ENCODE assay signal across 11 cellular contexts in the genomic region with DNA sequence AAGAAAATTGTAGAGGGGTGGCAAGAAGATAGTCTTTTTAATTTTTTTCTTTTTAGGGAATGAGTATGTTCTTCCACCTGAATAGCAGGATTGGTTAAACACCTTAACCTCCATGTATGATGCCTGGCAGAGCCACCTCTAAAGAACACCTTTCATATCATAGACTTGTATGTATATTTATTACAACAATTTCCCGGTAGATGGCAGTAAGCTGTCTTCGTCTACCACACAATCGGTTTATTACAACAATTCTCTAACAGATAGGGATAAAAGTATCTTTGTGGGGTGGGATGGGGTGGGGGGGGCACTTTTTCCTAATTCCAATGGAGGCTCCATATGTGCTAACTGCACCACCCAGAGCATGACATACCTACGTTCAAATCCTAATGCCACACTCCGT.
A peak's percentile ranks its signal among the peaks of the same experiment; 100 is the strongest.
DNase-seq lines count a peak whose midpoint lies in the region; ATAC-seq, FAIRE-seq and TF ChIP-seq lines count a peak whose summit lies in the region.
"Had no signal": no experiment of that assay in that cellular context is flagged by ENCODE, and none has a peak within 500 bp of the region (broad histone marks: within the 10 kb centered on the region; RNA-seq: fewer than 3 reads in every experiment).

No MANE protein-coding gene starts in this region.

- H3K4me3 ChIP-seq in kidney (ENCODE audit: low read length in 2 of 2) (no peak overlapping the region), heart left ventricle (no peak overlapping the region)

- ATAC-seq in heart left ventricle, result no peak
- ATAC-seq: activated CD4-positive, alpha-beta T cell treated with anti-CD3 and anti-CD28 coated beads for 36 hours; T-cell had no signal

- 76 to 89% (median 88%) methylated on average over 5 of the region's 5 CpGs for WGBS in heart left ventricle, 4 donors

- H3K36me3 ChIP-seq in kidney (ENCODE audit: control insufficient read depth in 1 of 2, insufficient read depth in 2 of 2, low read length in 2 of 2), result no peaks in the 10 kb centered on the region
- no peaks in the 10 kb centered on the region for H3K36me3 ChIP-seq in heart left ventricle

- H3K27me3 ChIP-seq in heart left ventricle, result no peaks in the 10 kb centered on the region

- intact Hi-C loops in kidney (cut with DNase I), result no loop called here
- intact Hi-C loops in heart left ventricle (cut with DNase I), result loop anchor here in 1 of 10 donors (10.0 kb wide), 1 partner anchor 682 kb away; no protein-coding TSS in a partner anchor

- TF ChIP-seq POLR2A in heart left ventricle (IDR thresholded peaks at IDR 0.05), result no peak

- H3K27ac ChIP-seq in VCaP, result no peak overlapping the region
- H3K27ac ChIP-seq in kidney (ENCODE audit: low read depth in 2 of 2, low read length in 2 of 2), result no peak overlapping the region
- H3K27ac ChIP-seq in heart left ventricle, result no peak overlapping the region

- peaks cover 0 to 2% of the 10 kb centered on the region in 2 donors for H3K4me1 ChIP-seq in kidney (ENCODE audit: control insufficient read depth in 1 of 2, insufficient read depth in 1 of 2, low read depth in 1 of 2, low read length in 2 of 2)
- H3K4me1 ChIP-seq in heart left ventricle, result peaks cover 0 to 11% (median 0%) of the 10 kb centered on the region in 12 donors

- H3K9me3 ChIP-seq in kidney (ENCODE audit: control insufficient read depth in 1 of 2, low read length in 2 of 2), result no peaks in the 10 kb centered on the region
- no peaks in the 10 kb centered on the region for H3K9me3 ChIP-seq in heart left ventricle

- peak; percentile 70 for TF ChIP-seq CTCF in VCaP (conservative IDR thresholded peaks at IDR 0.05)
- TF ChIP-seq CTCF in kidney (IDR thresholded peaks at IDR 0.05; ENCODE audit: borderline replicate concordance, extremely low read depth, insufficient read depth), result no peak
- TF ChIP-seq CTCF in heart left ventricle (IDR thresholded peaks at IDR 0.05), result peak in 1 of 12 donors; percentile 14

- no peak for FAIRE-seq in kidney (lab: Jason Lieb, UNC)

- DNase-seq in D341Med (ENCODE audit: low spot score), result peak; percentile 47
- DNase-seq in Kasumi-1 (lab: John Stamatoyannopoulos, UW), result peak; percentile 2 to 26
- peak; percentile 41 for DNase-seq in midbrain (lab: John Stamatoyannopoulos, UW)
- DNase-seq in kidney, result no peak
- DNase-seq in heart left ventricle, result no peak
- no peak for DNase-seq in iPS-NIHi7 (ENCODE audit: extremely low spot score)
- DNase-seq: activated CD4-positive, alpha-beta T cell treated with anti-CD3 and anti-CD28 coated beads for 36 hours; activated T-cell treated with anti-CD3 and anti-CD28 coated beads, Interleukin-2, amount 50 U/mL, for 24 hours; NCI-H1694 treated with DMSO at 0.1 percent for 48 hours; T-cell had no signal

- no peak overlapping the region for H3K9ac ChIP-seq in kidney (ENCODE audit: low read length in 2 of 2)

Comparison
In these comparisons a context has a peak if more than half of its experiments do, and no peak if none do; other contexts are left out.
1. DNase-seq: peak in D341Med (single experiment), Kasumi-1 (2 of 2) and midbrain (single experiment); none in kidney (single experiment), heart left ventricle (0 of 5) and iPS-NIHi7 (single experiment).